1 cellular context compared by ENCODE assay signal in the genomic region with DNA sequence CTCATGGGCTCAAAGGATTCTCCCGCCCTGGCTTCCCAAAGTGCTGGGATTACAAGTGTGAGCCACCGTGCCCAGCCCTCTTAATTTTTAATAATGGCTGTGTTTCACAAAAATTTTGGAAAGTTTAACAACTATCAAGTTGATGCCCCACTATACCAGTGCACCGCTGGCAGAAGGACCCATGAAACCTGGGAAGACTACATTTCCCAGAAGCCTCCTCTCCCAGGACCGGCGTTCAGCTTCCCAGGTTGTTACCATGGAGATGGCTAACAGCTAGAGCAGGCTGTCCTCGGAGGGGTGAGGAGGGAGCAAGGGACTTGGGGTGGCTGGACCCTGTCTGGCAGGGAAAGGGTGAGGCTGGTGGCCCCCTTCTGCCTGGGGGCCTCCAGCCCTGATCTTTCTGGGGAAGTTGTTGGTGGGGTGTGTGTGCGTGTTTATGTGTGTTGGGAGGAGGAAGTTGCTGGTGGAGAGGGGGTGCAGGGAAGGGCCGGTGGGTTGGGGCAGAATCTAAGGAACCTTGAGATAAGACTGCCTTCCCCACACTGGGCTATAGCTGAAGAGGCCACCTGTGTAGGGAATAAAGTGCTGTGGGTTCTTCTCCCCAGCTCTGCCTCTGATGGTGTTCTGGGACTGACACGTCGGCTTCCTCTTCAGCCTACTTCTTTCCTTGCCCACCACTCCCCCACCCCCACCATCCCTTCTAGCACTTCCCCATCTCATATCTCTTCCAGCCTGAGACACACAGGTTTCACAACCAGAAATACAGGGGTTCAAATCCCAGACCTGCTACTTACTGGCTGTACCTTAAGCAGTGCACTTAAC.
A peak's percentile ranks its signal among the peaks of the same experiment; 100 is the strongest.
TF ChIP-seq lines count a peak whose summit lies in the region.

Gene DRC7, plus strand, starts transcription at position 251 of the 822 bp plus-strand sequence. CDS start 3,144 bp downstream, outside the sequence.

TF ChIP-seq in K562, 482 proteins besides CTCF, POLR2A, EP300 and RAD21 (continued from another document and continues in another):
- TF ChIP-seq, protein P1, sequence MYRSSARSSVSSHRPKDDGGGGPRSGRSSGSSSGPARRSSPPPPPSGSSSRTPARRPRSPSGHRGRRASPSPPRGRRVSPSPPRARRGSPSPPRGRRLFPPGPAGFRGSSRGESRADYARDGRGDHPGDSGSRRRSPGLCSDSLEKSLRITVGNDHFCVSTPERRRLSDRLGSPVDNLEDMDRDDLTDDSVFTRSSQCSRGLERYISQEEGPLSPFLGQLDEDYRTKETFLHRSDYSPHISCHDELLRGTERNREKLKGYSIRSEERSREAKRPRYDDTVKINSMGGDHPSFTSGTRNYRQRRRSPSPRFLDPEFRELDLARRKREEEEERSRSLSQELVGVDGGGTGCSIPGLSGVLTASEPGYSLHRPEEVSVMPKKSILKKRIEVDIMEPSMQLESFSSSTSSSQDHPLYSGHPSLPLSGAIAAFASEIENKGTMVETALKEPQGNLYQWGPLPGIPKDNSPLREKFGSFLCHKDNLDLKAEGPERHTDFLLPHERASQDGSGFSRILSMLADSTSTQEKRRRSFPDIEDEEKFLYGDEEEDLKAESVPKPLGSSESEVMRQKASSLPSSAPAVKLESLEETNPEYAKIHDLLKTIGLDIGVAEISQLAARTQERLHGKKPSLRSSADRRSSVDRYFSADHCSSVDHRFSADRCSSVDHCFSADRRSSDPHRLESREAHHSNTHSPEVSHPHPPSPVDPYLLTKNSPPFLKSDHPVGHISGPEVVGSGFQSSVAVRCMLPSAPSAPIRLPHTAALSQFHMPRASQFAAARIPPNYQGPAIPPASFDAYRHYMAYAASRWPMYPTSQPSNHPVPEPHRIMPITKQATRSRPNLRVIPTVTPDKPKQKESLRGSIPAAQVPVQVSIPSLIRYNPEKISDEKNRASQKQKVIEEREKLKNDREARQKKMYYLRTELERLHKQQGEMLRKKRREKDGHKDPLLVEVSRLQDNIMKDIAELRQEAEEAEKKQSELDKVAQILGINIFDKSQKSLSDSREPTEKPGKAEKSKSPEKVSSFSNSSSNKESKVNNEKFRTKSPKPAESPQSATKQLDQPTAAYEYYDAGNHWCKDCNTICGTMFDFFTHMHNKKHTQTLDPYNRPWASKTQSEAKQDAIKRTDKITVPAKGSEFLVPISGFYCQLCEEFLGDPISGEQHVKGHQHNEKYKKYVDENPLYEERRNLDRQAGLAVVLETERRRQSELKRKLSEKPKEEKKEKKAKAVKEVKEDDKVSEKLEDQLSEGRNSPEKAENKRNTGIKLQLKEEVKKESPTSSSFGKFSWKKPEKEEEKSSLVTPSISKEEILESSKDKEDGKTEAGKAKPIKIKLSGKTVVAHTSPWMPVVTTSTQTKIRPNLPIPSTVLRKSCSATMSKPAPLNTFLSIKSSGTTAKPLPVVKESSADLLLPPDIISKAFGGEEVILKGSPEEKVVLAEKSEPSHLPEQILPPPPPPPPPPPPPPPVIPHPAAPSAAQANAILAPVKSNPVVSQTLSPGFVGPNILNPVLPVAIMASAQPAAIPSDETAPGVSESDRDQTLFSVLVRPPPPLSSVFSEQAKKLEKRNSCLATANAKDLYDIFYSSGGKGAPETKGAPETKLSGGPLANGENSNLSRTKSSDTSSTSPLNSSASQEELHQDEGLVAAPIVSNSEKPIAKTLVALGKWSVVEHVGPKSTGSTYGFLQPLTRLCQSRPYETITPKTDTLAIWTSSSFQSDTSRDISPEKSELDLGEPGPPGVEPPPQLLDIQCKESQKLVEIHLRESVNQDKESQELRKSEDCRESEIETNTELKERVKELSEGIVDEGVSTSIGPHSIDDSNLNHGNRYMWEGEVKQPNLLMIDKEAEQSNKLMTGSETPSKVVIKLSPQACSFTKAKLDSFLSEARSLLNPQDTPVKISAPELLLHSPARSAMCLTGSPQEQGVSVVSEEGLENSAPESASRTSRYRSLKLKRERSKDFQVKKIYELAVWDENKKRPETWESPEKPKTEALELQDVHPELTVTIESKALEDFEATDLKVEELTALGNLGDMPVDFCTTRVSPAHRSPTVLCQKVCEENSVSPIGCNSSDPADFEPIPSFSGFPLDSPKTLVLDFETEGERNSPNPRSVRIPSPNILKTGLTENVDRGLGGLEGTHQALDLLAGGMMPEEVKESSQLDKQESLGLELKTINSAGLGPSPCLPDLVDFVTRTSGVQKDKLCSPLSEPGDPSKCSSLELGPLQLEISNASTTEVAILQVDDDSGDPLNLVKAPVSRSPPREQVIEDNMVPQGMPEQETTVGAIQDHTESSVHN (IDR thresholded peaks at IDR 0.05; ENCODE audit: borderline replicate concordance in 1 of 2, low read depth in 1 of 2) = no peak
- no peak for TF ChIP-seq CEBPZ (IDR thresholded peaks at IDR 0.05; ENCODE audit: borderline replicate concordance, low read depth, low read length)
- TF ChIP-seq, protein P2, sequence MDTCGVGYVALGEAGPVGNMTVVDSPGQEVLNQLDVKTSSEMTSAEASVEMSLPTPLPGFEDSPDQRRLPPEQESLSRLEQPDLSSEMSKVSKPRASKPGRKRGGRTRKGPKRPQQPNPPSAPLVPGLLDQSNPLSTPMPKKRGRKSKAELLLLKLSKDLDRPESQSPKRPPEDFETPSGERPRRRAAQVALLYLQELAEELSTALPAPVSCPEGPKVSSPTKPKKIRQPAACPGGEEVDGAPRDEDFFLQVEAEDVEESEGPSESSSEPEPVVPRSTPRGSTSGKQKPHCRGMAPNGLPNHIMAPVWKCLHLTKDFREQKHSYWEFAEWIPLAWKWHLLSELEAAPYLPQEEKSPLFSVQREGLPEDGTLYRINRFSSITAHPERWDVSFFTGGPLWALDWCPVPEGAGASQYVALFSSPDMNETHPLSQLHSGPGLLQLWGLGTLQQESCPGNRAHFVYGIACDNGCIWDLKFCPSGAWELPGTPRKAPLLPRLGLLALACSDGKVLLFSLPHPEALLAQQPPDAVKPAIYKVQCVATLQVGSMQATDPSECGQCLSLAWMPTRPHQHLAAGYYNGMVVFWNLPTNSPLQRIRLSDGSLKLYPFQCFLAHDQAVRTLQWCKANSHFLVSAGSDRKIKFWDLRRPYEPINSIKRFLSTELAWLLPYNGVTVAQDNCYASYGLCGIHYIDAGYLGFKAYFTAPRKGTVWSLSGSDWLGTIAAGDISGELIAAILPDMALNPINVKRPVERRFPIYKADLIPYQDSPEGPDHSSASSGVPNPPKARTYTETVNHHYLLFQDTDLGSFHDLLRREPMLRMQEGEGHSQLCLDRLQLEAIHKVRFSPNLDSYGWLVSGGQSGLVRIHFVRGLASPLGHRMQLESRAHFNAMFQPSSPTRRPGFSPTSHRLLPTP (IDR thresholded peaks at IDR 0.05; ENCODE audit: borderline replicate concordance, extremely low read depth, insufficient read length) = peak; percentile 52
- no peak for TF ChIP-seq BRD9 (IDR thresholded peaks at IDR 0.05; ENCODE audit: low read depth, partially characterized antibody)
- TF ChIP-seq E4F1 (CRISPR knock-in tag; IDR thresholded peaks at IDR 0.05; ENCODE audit: borderline replicate concordance) = no peak
- no peak for TF ChIP-seq ZNF134 (CRISPR knock-in tag; conservative IDR thresholded peaks at IDR 0.05)
- no peak for TF ChIP-seq CBX8 (IDR thresholded peaks at IDR 0.05; ENCODE audit: borderline replicate concordance, extremely low read depth, low read depth, low read length, poor library complexity, severe bottlenecking)
- no peak for TF ChIP-seq PKNOX1 (IDR thresholded peaks at IDR 0.05)
- TF ChIP-seq ZNF274 (IDR thresholded peaks at IDR 0.05; ENCODE audit: borderline replicate concordance, low read depth, low read length) = no peak
- TF ChIP-seq TRIM28 (IDR thresholded peaks at IDR 0.05) = no peak
- TF ChIP-seq FOXA3 (CRISPR knock-in tag; conservative IDR thresholded peaks at IDR 0.05 in 1 of 2, IDR thresholded peaks at IDR 0.05 in 1 of 2) = no peak
- TF ChIP-seq, protein P3, sequence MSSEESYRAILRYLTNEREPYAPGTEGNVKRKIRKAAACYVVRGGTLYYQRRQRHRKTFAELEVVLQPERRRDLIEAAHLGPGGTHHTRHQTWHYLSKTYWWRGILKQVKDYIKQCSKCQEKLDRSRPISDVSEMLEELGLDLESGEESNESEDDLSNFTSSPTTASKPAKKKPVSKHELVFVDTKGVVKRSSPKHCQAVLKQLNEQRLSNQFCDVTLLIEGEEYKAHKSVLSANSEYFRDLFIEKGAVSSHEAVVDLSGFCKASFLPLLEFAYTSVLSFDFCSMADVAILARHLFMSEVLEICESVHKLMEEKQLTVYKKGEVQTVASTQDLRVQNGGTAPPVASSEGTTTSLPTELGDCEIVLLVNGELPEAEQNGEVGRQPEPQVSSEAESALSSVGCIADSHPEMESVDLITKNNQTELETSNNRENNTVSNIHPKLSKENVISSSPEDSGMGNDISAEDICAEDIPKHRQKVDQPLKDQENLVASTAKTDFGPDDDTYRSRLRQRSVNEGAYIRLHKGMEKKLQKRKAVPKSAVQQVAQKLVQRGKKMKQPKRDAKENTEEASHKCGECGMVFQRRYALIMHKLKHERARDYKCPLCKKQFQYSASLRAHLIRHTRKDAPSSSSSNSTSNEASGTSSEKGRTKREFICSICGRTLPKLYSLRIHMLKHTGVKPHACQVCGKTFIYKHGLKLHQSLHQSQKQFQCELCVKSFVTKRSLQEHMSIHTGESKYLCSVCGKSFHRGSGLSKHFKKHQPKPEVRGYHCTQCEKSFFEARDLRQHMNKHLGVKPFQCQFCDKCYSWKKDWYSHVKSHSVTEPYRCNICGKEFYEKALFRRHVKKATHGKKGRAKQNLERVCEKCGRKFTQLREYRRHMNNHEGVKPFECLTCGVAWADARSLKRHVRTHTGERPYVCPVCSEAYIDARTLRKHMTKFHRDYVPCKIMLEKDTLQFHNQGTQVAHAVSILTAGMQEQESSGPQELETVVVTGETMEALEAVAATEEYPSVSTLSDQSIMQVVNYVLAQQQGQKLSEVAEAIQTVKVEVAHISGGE (CRISPR knock-in tag; IDR thresholded peaks at IDR 0.05) = no peak; a peak in 1 of 6 replicates
- TF ChIP-seq ZFPM2 (CRISPR knock-in tag; IDR thresholded peaks at IDR 0.05) = no peak
- no peak for TF ChIP-seq CHCHD3 (CRISPR knock-in tag; IDR thresholded peaks at IDR 0.05)
- TF ChIP-seq U2AF2 (optimal IDR thresholded peaks at IDR 0.05; ENCODE audit: low read depth, low read length) = no peak
- no peak for TF ChIP-seq CBFB (CRISPR knock-in tag; IDR thresholded peaks at IDR 0.05)
- TF ChIP-seq ZNF707 (CRISPR knock-in tag; conservative IDR thresholded peaks at IDR 0.05) = no peak
- TF ChIP-seq PHB (CRISPR knock-in tag; IDR thresholded peaks at IDR 0.05) = no peak
- TF ChIP-seq MEF2D (tag; conservative IDR thresholded peaks at IDR 0.05; ENCODE audit: low read depth) = no peak
- no peak for TF ChIP-seq NFYB (IDR thresholded peaks at IDR 0.05; ENCODE audit: extremely low read depth, insufficient read length)
- TF ChIP-seq FOXM1 (IDR thresholded peaks at IDR 0.05; ENCODE audit: low read depth) = no peak
- no peak for TF ChIP-seq FOXM1 (CRISPR knock-in tag; IDR thresholded peaks at IDR 0.05; ENCODE audit: low read depth)
- no peak for TF ChIP-seq ZFP36 (IDR thresholded peaks at IDR 0.05; ENCODE audit: low read depth, low read length, partially characterized antibody)
